In the genomic region with DNA sequence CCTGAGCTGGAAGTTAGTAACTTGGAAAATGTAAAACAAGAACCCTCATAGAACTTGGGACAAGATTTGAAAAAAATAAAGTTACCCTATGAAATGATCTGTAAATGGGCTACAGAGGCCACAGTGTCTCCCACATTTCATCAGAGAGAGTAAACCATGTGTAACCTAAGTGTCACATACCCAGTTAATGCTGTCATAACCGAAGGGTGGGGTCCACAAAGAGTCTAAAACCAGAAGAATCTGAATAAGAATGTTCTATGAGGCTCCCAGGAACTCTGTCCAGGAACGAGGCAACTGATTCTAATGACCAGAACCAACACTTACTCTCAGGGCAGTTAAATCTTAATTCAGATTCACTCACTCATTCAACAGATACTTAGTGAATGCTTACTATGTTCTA, we compare ENCODE assay signal across 8 cellular contexts. TPM values are rescaled to one million over a fixed set of nuclear protein-coding genes. Genes with fewer than 3 reads are reported as not detected.
DNase-seq lines count a peak whose midpoint lies in the region; ATAC-seq and TF ChIP-seq lines count a peak whose summit lies in the region.

No MANE protein-coding gene starts in this region.

- no peaks in the 10 kb centered on the region for H3K9me3 Mint-ChIP-seq in natural killer cell treated with Interleukin-12 subunit alpha and Interleukin-12 subunit beta and Interleukin-15 and Interleukin-18, amount 100 ng/mL, for 72 hours

- H3K4me1 Mint-ChIP-seq in natural killer cell treated with Interleukin-12 subunit alpha and Interleukin-12 subunit beta and Interleukin-15 and Interleukin-18, amount 100 ng/mL, for 72 hours (ENCODE audit: low read depth in 2 of 2), result peaks cover 36 to 41% of the 10 kb centered on the region in 2 donors

- intact Hi-C loops in posterior vena cava (cut with DNase I), result loop anchor here in 1 of 2 donors (10.0 kb wide), 1 partner anchor 101 kb away; a partner anchor contains a TSS

- H3K4me3 ChIP-seq in AG10803 (ENCODE audit: low read length), result peak overlapping the region; percentile 92
- peak overlapping the region; percentile 90 for H3K4me3 ChIP-seq in Jurkat, Clone E6-1 (ENCODE audit: low read length)

- ATAC-seq in natural killer cell treated with Interleukin-12 subunit alpha and Interleukin-12 subunit beta and Interleukin-15 and Interleukin-18, amount 100 ng/mL, for 72 hours, result no peak
- ATAC-seq in GM19328 (IDR thresholded peaks at IDR 0.05; ENCODE audit: unreplicated experiment) (no peak), GM21367 (IDR thresholded peaks at IDR 0.05; ENCODE audit: unreplicated experiment) (no peak)

- H3K27ac ChIP-seq in caudate nucleus (ENCODE audit: low read depth, low read length), result peak overlapping the region; percentile 100

- TF ChIP-seq CTCF in AG10803 (conservative IDR thresholded peaks at IDR 0.05; ENCODE audit: low read length), result no peak

- peak overlapping the region; percentile 99 for H3K4me3 Mint-ChIP-seq in natural killer cell treated with Interleukin-12 subunit alpha and Interleukin-12 subunit beta and Interleukin-15 and Interleukin-18, amount 100 ng/mL, for 72 hours

- peak; percentile 90 for DNase-seq in AG10803 (ENCODE audit: low read depth)
- DNase-seq in Jurkat, Clone E6-1 (ENCODE audit: low read depth, low spot score), result no peak
- DNase-seq in caudate nucleus (lab: John Stamatoyannopoulos, UW), result no peak
- DNase-seq in natural killer cell treated with Interleukin-12 subunit alpha and Interleukin-12 subunit beta and Interleukin-15 and Interleukin-18, amount 100 ng/mL, for 72 hours (ENCODE audit: low spot score), result no peak
- no peak for DNase-seq in GDM1 (lab: John Stamatoyannopoulos, UW)
- no peak for DNase-seq in posterior vena cava (ENCODE audit: low spot score)

- peaks cover 6% of the 10 kb centered on the region for H3K36me3 Mint-ChIP-seq in natural killer cell treated with Interleukin-12 subunit alpha and Interleukin-12 subunit beta and Interleukin-15 and Interleukin-18, amount 100 ng/mL, for 72 hours

- no peaks in the 10 kb centered on the region for H3K27me3 Mint-ChIP-seq in natural killer cell treated with Interleukin-12 subunit alpha and Interleukin-12 subunit beta and Interleukin-15 and Interleukin-18, amount 100 ng/mL, for 72 hours

- H3K27ac Mint-ChIP-seq in natural killer cell treated with Interleukin-12 subunit alpha and Interleukin-12 subunit beta and Interleukin-15 and Interleukin-18, amount 100 ng/mL, for 72 hours, result peak overlapping the region; percentile 94 to 96

RNA-seq across cellular contexts. Expression of a gene that starts 1.0 kb away (rescaled TPM):
- polyA plus RNA-seq in Jurkat, Clone E6-1 (2012; ENCODE audit: insufficient read depth, insufficient read length), result 11.2 TPM
- 10 to 100 TPM; 43.1 to 50.4 TPM for total RNA-seq in natural killer cell treated with Interleukin-12 subunit alpha and Interleukin-12 subunit beta and Interleukin-15 and Interleukin-18, amount 100 ng/mL, for 72 hours
- total RNA-seq in posterior vena cava, result 10 to 100 TPM; 70.3 to 70.9 TPM

RNA-seq across cellular contexts. Expression of a gene that starts 49.9 kb away (rescaled TPM):
- polyA plus RNA-seq in Jurkat, Clone E6-1 (2012; ENCODE audit: insufficient read depth, insufficient read length), result not detected
- not detected for total RNA-seq in natural killer cell treated with Interleukin-12 subunit alpha and Interleukin-12 subunit beta and Interleukin-15 and Interleukin-18, amount 100 ng/mL, for 72 hours
- not detected for total RNA-seq in posterior vena cava
